In the genomic region with DNA sequence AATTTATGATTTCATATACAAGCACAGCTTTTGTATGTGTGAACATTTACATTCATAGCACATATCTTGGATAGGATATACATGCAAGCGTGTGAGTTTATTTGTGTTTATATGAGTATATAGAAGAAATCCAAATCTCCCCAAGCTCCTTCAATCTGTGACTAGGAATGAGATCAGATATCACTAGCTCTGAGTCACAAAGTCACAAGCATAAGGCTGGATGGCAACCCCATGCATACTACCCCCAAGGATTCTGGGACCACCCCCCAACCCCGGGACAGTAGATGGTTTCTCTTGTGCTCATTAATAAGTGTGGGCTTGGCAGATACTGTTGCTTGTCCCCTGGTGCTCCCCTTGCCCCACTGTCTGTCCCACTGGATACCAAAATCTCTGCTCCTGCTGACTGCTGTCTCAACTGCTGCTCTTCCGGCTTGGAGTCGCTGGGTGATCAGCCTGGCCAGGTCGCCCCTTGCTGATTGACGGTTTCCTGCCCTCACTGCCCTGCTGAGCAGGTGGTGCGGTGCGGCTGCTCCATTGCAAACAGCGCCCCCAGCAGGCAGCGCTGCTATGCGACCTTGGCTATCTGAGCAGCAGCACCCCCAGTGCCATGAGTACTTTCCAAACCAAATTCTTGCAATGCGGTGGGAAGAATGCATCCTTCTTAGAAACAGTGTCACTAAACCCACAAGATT, we compare ENCODE assay signal across 9 cellular contexts.
DNase-seq lines count a peak whose midpoint lies in the region; ATAC-seq and TF ChIP-seq lines count a peak whose summit lies in the region.
"Had no signal": no experiment of that assay in that cellular context is flagged by ENCODE, and none has a peak within 500 bp of the region (broad histone marks: within the 10 kb centered on the region; RNA-seq: fewer than 3 reads in every experiment).

No MANE protein-coding gene starts in this region.

- no TSS peak for BruUV-seq in mammary epithelial cell (replicated peaks; lab: Mats Ljungman, UMichigan)

- in situ Hi-C loops in mammary epithelial cell (cut with MboI; ENCODE audit: low sequenced_read_pairs in 2 of 2) = no loop called here

- no peaks in the 10 kb centered on the region for H4K20me1 ChIP-seq in mammary epithelial cell (ENCODE audit: insufficient read depth, low read length)

- CTCF ChIA-PET in mammary epithelial cell (lab: Charles Lee; ENCODE audit: low non-redundant PET) = no interaction called here

- WGBS in mammary epithelial cell (ENCODE audit: low coverage, missing lambda C conversion rate) = 18% methylated on average over 11 of the region's 12 CpGs

- peaks cover 4% of the 10 kb centered on the region in 2 donors for H3K4me1 Mint-ChIP-seq in natural killer cell treated with Interleukin-12 subunit alpha and Interleukin-12 subunit beta and Interleukin-15 and Interleukin-18, amount 100 ng/mL, for 72 hours (ENCODE audit: low read depth in 2 of 2)

- H3K9me3 ChIP-seq in mammary epithelial cell (replicated peaks; ENCODE audit: insufficient read depth, low read length) = no peaks in the 10 kb centered on the region

- H2AFZ ChIP-seq in mammary epithelial cell (ENCODE audit: low read depth, low read length) = no peak overlapping the region

- no peak overlapping the region for H3K27ac ChIP-seq in mammary epithelial cell (ENCODE audit: insufficient read depth, low read depth, low read length)

- ATAC-seq in HG03175 (IDR thresholded peaks at IDR 0.05; ENCODE audit: unreplicated experiment) = peak; percentile 76
- ATAC-seq in natural killer cell treated with Interleukin-12 subunit alpha and Interleukin-12 subunit beta and Interleukin-15 and Interleukin-18, amount 100 ng/mL, for 72 hours = peak; percentile 37 to 61
- no peak for ATAC-seq in GM21717 (IDR thresholded peaks at IDR 0.05; ENCODE audit: unreplicated experiment)
- ATAC-seq in GM21526 (IDR thresholded peaks at IDR 0.05; ENCODE audit: low FRiP score, unreplicated experiment) = no peak
- no peak for ATAC-seq in HG02678 (IDR thresholded peaks at IDR 0.05; ENCODE audit: unreplicated experiment)

- H3K9me3 Mint-ChIP-seq in natural killer cell treated with Interleukin-12 subunit alpha and Interleukin-12 subunit beta and Interleukin-15 and Interleukin-18, amount 100 ng/mL, for 72 hours = no peaks in the 10 kb centered on the region
- H3K9me3 Mint-ChIP-seq: dendritic cell treated with granulocyte-macrophage colony-stimulating factor and Interleukin-4, amounts not matched to agents 40 ng/mL and 50 ng/mL, for 4 days had no signal

- H3K9ac ChIP-seq in mammary epithelial cell (ENCODE audit: insufficient read depth, low read length) = no peak overlapping the region

- peaks cover 4% of the 10 kb centered on the region for H3K4me1 ChIP-seq in mammary epithelial cell (ENCODE audit: insufficient read depth, low read length)

- peaks cover 8 to 11% of the 10 kb centered on the region in 2 donors for H3K27me3 Mint-ChIP-seq in natural killer cell treated with Interleukin-12 subunit alpha and Interleukin-12 subunit beta and Interleukin-15 and Interleukin-18, amount 100 ng/mL, for 72 hours
- H3K27me3 Mint-ChIP-seq: dendritic cell treated with granulocyte-macrophage colony-stimulating factor and Interleukin-4, amounts not matched to agents 40 ng/mL and 50 ng/mL, for 4 days had no signal

- TF ChIP-seq CTCF in mammary epithelial cell (conservative IDR thresholded peaks at IDR 0.05 in 1 of 2, IDR thresholded peaks at IDR 0.05 in 1 of 2; ENCODE audit: extremely low read depth in 1 of 2, insufficient read depth in 1 of 2, low read depth in 1 of 2, low read length in 2 of 2) = peak; percentile 40 to 50

- peak overlapping the region; percentile 28 for H3K4me3 Mint-ChIP-seq in natural killer cell treated with Interleukin-12 subunit alpha and Interleukin-12 subunit beta and Interleukin-15 and Interleukin-18, amount 100 ng/mL, for 72 hours
- H3K4me3 Mint-ChIP-seq: dendritic cell treated with granulocyte-macrophage colony-stimulating factor and Interleukin-4, amounts not matched to agents 40 ng/mL and 50 ng/mL, for 4 days had no signal

- H3K4me3 ChIP-seq in mammary epithelial cell (replicated peaks in 1 of 3; ENCODE audit: insufficient read depth in 1 of 3, low read depth in 2 of 3, low read length in 3 of 3) = no peak overlapping the region

- dilution Hi-C loops in mammary epithelial cell (cut with HindIII; ENCODE audit: low sequenced_read_pairs) = no loop called here

- DNase-seq in Daoy (ENCODE audit: low read depth) (peak; percentile 42), mammary epithelial cell (no peak), NCI-H128 (lab: John Stamatoyannopoulos, UW; ENCODE audit: unreplicated experiment) (no peak)
- DNase-seq in natural killer cell treated with Interleukin-12 subunit alpha and Interleukin-12 subunit beta and Interleukin-15 and Interleukin-18, amount 100 ng/mL, for 72 hours (ENCODE audit: low spot score) = no peak

- intact Hi-C loops in mammary epithelial cell (cut with micrococcal nuclease) = no loop called here

- H3K36me3 Mint-ChIP-seq in natural killer cell treated with Interleukin-12 subunit alpha and Interleukin-12 subunit beta and Interleukin-15 and Interleukin-18, amount 100 ng/mL, for 72 hours = no peaks in the 10 kb centered on the region

- H3K27ac Mint-ChIP-seq in natural killer cell treated with Interleukin-12 subunit alpha and Interleukin-12 subunit beta and Interleukin-15 and Interleukin-18, amount 100 ng/mL, for 72 hours = no peak overlapping the region
- H3K27ac Mint-ChIP-seq: dendritic cell treated with granulocyte-macrophage colony-stimulating factor and Interleukin-4, amounts not matched to agents 40 ng/mL and 50 ng/mL, for 4 days had no signal

- no peaks in the 10 kb centered on the region for H3K79me2 ChIP-seq in mammary epithelial cell (ENCODE audit: insufficient read depth, low read length)

- peaks cover 2% of the 10 kb centered on the region for H3K27me3 ChIP-seq in mammary epithelial cell (ENCODE audit: insufficient read depth, low read length)

- peak overlapping the region; percentile 25 for H3K4me2 ChIP-seq in mammary epithelial cell (ENCODE audit: insufficient read depth, low read depth, low read length)

- no peaks in the 10 kb centered on the region for H3K36me3 ChIP-seq in mammary epithelial cell (ENCODE audit: insufficient read depth, low read length)

Comparison
In these comparisons a context has a peak if more than half of its experiments do, and no peak if none do; other contexts are left out.
1. ATAC-seq: peak in HG03175 (single experiment) and natural killer cell treated with Interleukin-12 subunit alpha and Interleukin-12 subunit beta and Interleukin-15 and Interleukin-18, amount 100 ng/mL, for 72 hours (2 of 2); none in GM21717 (single experiment), GM21526 (single experiment) and HG02678 (single experiment).